1 cellular context compared by ENCODE assay signal in genomic region chr16:84370723-84371552, GRCh38.
TF ChIP-seq lines count a peak whose summit lies in the region.

No MANE protein-coding gene starts in this region.

TF ChIP-seq in HepG2, 621 proteins besides CTCF, POLR2A, EP300 and RAD21 (continued from another document and continues in another):
- TF ChIP-seq ZBTB33 (CRISPR knock-in tag; IDR thresholded peaks at IDR 0.05) (no peak), GZF1 (CRISPR knock-in tag; IDR thresholded peaks at IDR 0.05) (no peak), ZNF569 (CRISPR knock-in tag; IDR thresholded peaks at IDR 0.05; ENCODE audit: borderline replicate concordance) (no peak), RXRB (CRISPR knock-in tag; IDR thresholded peaks at IDR 0.05; ENCODE audit: borderline replicate concordance) (peak; percentile 24; the same call in 1 of the 2 replicates), HOXA7 (CRISPR knock-in tag; IDR thresholded peaks at IDR 0.05) (no peak), FOXA3 (CRISPR knock-in tag; IDR thresholded peaks at IDR 0.05) (peak; percentile 63), KMT2B (CRISPR knock-in tag; IDR thresholded peaks at IDR 0.05) (no peak), ZNF383 (CRISPR knock-in tag; IDR thresholded peaks at IDR 0.05; ENCODE audit: borderline replicate concordance) (no peak), ZNF674 (CRISPR knock-in tag; IDR thresholded peaks at IDR 0.05; ENCODE audit: low read depth) (no peak), ZSCAN9 (CRISPR knock-in tag; IDR thresholded peaks at IDR 0.05; ENCODE audit: borderline replicate concordance) (no peak), ZBTB40 (IDR thresholded peaks at IDR 0.05) (no peak), ZBTB40 (CRISPR knock-in tag; IDR thresholded peaks at IDR 0.05) (no peak), ZNF883 (CRISPR knock-in tag; IDR thresholded peaks at IDR 0.05; ENCODE audit: not compliant biosample characterization) (no peak), TFAP4 (IDR thresholded peaks at IDR 0.05; ENCODE audit: borderline replicate concordance, low read depth) (0 out of 2 replicates have a peak, but pooled peaks have one; percentile 18), NR0B2 (CRISPR knock-in tag; IDR thresholded peaks at IDR 0.05) (no peak), ZNF33A (CRISPR knock-in tag; IDR thresholded peaks at IDR 0.05; ENCODE audit: borderline replicate concordance) (no peak), ETV5 (CRISPR knock-in tag; IDR thresholded peaks at IDR 0.05; ENCODE audit: borderline replicate concordance) (peak; percentile 40; the same call in 1 of the 2 replicates), SKIL (CRISPR knock-in tag; IDR thresholded peaks at IDR 0.05; ENCODE audit: borderline replicate concordance) (no peak), ZNF777 (CRISPR knock-in tag; IDR thresholded peaks at IDR 0.05) (no peak), HMGA1 (CRISPR knock-in tag; conservative IDR thresholded peaks at IDR 0.05) (no peak), DBP (CRISPR knock-in tag; IDR thresholded peaks at IDR 0.05; ENCODE audit: not compliant biosample characterization) (no peak), RBFOX2 (IDR thresholded peaks at IDR 0.05; ENCODE audit: low read depth, low read length) (no peak), HNRNPK (IDR thresholded peaks at IDR 0.05; ENCODE audit: low read depth, low read length, poor library complexity, severe bottlenecking) (no peak), PHF20 (CRISPR knock-in tag; IDR thresholded peaks at IDR 0.05) (no peak), NFYB (CRISPR knock-in tag; IDR thresholded peaks at IDR 0.05) (no peak), PHF5A (CRISPR knock-in tag; IDR thresholded peaks at IDR 0.05; ENCODE audit: low read depth, unreplicated experiment) (no peak), YEATS2 (CRISPR knock-in tag; IDR thresholded peaks at IDR 0.05; ENCODE audit: borderline replicate concordance) (no peak), RFXAP (CRISPR knock-in tag; IDR thresholded peaks at IDR 0.05; ENCODE audit: borderline replicate concordance) (no peak), HINFP (CRISPR knock-in tag; IDR thresholded peaks at IDR 0.05; ENCODE audit: low read depth) (0 out of 2 replicates have a peak, but pooled peaks have one; percentile 52), ZNF142 (CRISPR knock-in tag; IDR thresholded peaks at IDR 0.05) (no peak)
